17 cellular contexts compared by ENCODE assay signal in genomic region chr14:26866741-26867140, GRCh38.
"Had no signal": no experiment of that assay in that cellular context is flagged by ENCODE, and none has a peak within 500 bp of the region (broad histone marks: within the 10 kb centered on the region; RNA-seq: fewer than 3 reads in every experiment).

No MANE protein-coding gene starts in this region.

- H3K4me1 ChIP-seq: parathyroid adenoma, right atrium auricular region, thyroid gland had no signal

- ATAC-seq: left colon, left ventricle myocardium superior had no signal

- H2AFZ ChIP-seq: parathyroid adenoma had no signal

- DNase-seq: effector CD4-positive, alpha-beta T cell; foreskin melanocyte; heart right ventricle; islet precursor cell; left colon; left ventricle myocardium superior; naive B cell; sigmoid colon; stimulated activated naive CD4-positive, alpha-beta T cell; stomach; substantia nigra; thyroid gland had no signal

- H3K79me2 ChIP-seq: parathyroid adenoma had no signal

- H3K27me3 ChIP-seq: heart right ventricle, right atrium auricular region, sigmoid colon, stomach, thyroid gland had no signal

- H3K36me3 ChIP-seq: heart right ventricle, right atrium auricular region, sigmoid colon, stomach, thyroid gland had no signal

- H3K9ac ChIP-seq: parathyroid adenoma had no signal

- H3K9me3 ChIP-seq: right atrium auricular region, stomach, thyroid gland had no signal

- H3K4me3 ChIP-seq: coronary artery, heart right ventricle, lung, right atrium auricular region, sigmoid colon, skin epidermis, stomach, thyroid gland had no signal

- H3K27ac ChIP-seq: coronary artery, heart right ventricle, parathyroid adenoma, right atrium auricular region, sigmoid colon, skin epidermis, stomach, thyroid gland had no signal
